8 cellular contexts compared by ENCODE assay signal in the genomic region with DNA sequence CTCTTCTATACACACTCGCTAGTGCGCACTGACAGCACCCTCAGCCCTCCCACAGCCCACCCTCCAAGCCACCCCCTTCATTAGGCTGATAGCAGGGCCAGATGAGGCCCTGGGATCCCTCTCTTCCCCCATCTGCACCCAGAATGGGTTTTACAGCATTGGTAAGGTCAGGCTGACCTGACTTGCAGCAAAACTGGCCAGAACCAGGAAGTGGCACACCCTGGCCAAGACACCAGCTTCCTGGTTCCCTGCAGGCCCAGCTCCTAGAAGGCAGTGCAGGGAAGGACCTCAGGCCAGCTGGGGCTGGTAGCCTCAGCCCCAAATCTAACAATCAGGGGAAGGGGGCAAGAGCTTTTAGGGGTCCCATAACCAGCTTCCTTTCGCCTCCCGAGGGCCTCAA. TPM values are rescaled to one million over a fixed set of nuclear protein-coding genes. Genes with fewer than 3 reads are reported as not detected.
DNase-seq lines count a peak whose midpoint lies in the region; ATAC-seq and TF ChIP-seq lines count a peak whose summit lies in the region.

No MANE protein-coding gene starts in this region.

- H3K36me3 ChIP-seq in SJSA1 (peaks cover 6% of the 10 kb centered on the region; the same call in 1 of the 2 replicates), heart left ventricle (no peaks in the 10 kb centered on the region)

- no peak for TF ChIP-seq POLR2A in heart left ventricle (IDR thresholded peaks at IDR 0.05)

- H3K4me3 ChIP-seq in GM12865 (ENCODE audit: low read depth, low read length) (no peak overlapping the region), SJSA1 (no peak overlapping the region), heart left ventricle (no peak overlapping the region), skin epidermis (no peak overlapping the region)

- peaks cover 54% of the 10 kb centered on the region for H3K4me1 ChIP-seq in SJSA1 (replicated peaks)
- peaks cover 16 to 91% (median 77%) of the 10 kb centered on the region in 12 donors for H3K4me1 ChIP-seq in heart left ventricle

- 67 to 89% (median 82%) methylated on average over 2 to 4 of the region's 4 CpGs for WGBS in heart left ventricle, 4 donors

- DNase-seq in GM12865 (ENCODE audit: low read depth) = peak; percentile 26
- no peak for DNase-seq in SJSA1 (ENCODE audit: low read depth in 1 of 2, low spot score in 2 of 2)
- peak in 3 of 5 donors; percentile 70 to 73 (median 71) for DNase-seq in heart left ventricle
- DNase-seq in SHP77 treated with DMSO at 0.1 percent for 48 hours (lab: John Stamatoyannopoulos, UW) = no peak
- no peak for DNase-seq in medulla oblongata (ENCODE audit: extremely low spot score)
- no peak for DNase-seq in NCI-H1417 (lab: John Stamatoyannopoulos, UW)

- ATAC-seq in heart left ventricle (peak in 2 of 4 donors; percentile 19 to 35), GM19328 (IDR thresholded peaks at IDR 0.05; ENCODE audit: unreplicated experiment) (no peak)

- intact Hi-C loops in heart left ventricle (cut with DNase I) = no loop called here

- TF ChIP-seq CTCF in GM12865 (IDR thresholded peaks at IDR 0.05; ENCODE audit: insufficient read depth, low read depth, low read length, missing control alignments) = no peak
- no peak for TF ChIP-seq CTCF in heart left ventricle (IDR thresholded peaks at IDR 0.05)

- peak overlapping the region; percentile 35 for H3K27ac ChIP-seq in SJSA1
- peak overlapping the region; percentile 76 to 99 (median 93) for H3K27ac ChIP-seq in heart left ventricle
- peak overlapping the region in 20 of 21 experiments; percentile 35 to 87 (median 76) for H3K27ac ChIP-seq in skin epidermis

- H3K9me3 ChIP-seq in SJSA1 (replicated peaks) (no peaks in the 10 kb centered on the region), heart left ventricle (no peaks in the 10 kb centered on the region)

- H3K27me3 ChIP-seq in SJSA1 (replicated peaks) (no peaks in the 10 kb centered on the region), heart left ventricle (no peaks in the 10 kb centered on the region)

RNA-seq across cellular contexts. Expression of gene MRPS23, which starts 50.0 kb away (rescaled TPM):
- 59.2 and 83.4 TPM in 2 replicates for total RNA-seq in SJSA1 (2014; rRNA removed; shearing (Covaris generic))
- 10 to 100 TPM; 44.6 to 99.3 (median 71.8) TPM for total RNA-seq in heart left ventricle
- 100 to 1,000 TPM in 1 of 2 donors, 10 to 100 TPM in 1; 23.9 to 207 TPM for polyA plus RNA-seq in heart left ventricle

RNA-seq across cellular contexts. Expression of gene CUEDC1, which starts 55.4 kb away (rescaled TPM):
- total RNA-seq in SJSA1 (2014; rRNA removed; shearing (Covaris generic)) = 16.7 and 27.3 TPM in 2 replicates
- 10 to 100 TPM; 37.6 to 68.5 (median 42.8) TPM for total RNA-seq in heart left ventricle
- polyA plus RNA-seq in heart left ventricle = 10 to 100 TPM; 29.6 to 39.9 TPM

Comparison
In these comparisons a context has a peak if more than half of its experiments do, and no peak if none do; other contexts are left out.
1. DNase-seq: peak in GM12865 (single experiment) and heart left ventricle (3 of 5); none in SJSA1 (0 of 2), SHP77 treated with DMSO at 0.1 percent for 48 hours (single experiment), medulla oblongata (single experiment) and NCI-H1417 (0 of 3).
2. H3K27ac ChIP-seq: peak in every context shown above with its lines; median percentile 93 in heart left ventricle; 76 in skin epidermis; 35 in SJSA1.